In the genomic region with DNA sequence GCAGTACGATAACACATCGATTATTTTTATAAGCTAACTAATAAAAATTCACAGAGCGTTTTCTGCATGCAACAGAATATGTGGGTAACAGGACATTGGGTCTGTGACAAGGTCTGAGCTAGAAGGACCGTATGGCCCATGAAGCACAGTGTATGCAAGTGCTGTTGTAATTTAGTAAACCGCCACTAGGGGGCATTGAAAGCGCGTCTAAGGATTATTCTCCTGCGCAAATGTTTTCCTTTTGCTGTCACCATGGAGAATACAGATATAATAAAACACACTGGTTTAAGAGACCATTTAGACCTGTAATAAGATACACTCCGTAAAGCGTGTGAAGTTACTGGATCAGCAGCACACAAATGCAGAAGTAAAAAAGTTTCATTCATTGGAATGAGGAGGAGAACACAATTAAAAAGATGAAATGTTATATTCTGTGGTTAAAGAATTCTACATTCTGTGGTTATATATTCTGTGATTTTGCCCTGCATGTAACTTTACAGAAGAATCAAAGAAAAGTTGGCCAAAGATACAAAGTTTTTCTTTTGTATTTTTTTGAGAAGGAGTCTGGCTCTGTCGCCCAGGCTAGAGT, we compare ENCODE assay signal across 1 cellular context.
A peak's percentile ranks its signal among the peaks of the same experiment; 100 is the strongest.
TF ChIP-seq lines count a peak whose summit lies in the region.

No MANE protein-coding gene starts in this region.

TF ChIP-seq in HepG2, 621 proteins besides CTCF, POLR2A, EP300 and RAD21 (continued from another document):
- TF ChIP-seq ELF3 (CRISPR knock-in tag; IDR thresholded peaks at IDR 0.05) = 0 out of 2 replicates have a peak, but pooled peaks have one; percentile 12
